In genomic region chr13:111203742-111204386, GRCh38 we compare ENCODE assay signal across 9 cellular contexts.
A peak's percentile ranks its signal among the peaks of the same experiment; 100 is the strongest.
DNase-seq lines count a peak whose midpoint lies in the region; ATAC-seq, FAIRE-seq and TF ChIP-seq lines count a peak whose summit lies in the region.
"Had no signal": no experiment of that assay in that cellular context is flagged by ENCODE, and none has a peak within 500 bp of the region (broad histone marks: within the 10 kb centered on the region; RNA-seq: fewer than 3 reads in every experiment).

No MANE protein-coding gene starts in this region.

- no peak overlapping the region for H3K4me3 Mint-ChIP-seq in progenitor cell of endocrine pancreas (ENCODE audit: low read depth)

- H3K9me3 ChIP-seq in esophagus squamous epithelium (no peaks in the 10 kb centered on the region), MG63 (no peaks in the 10 kb centered on the region)

- H3K4me3 ChIP-seq in GM06990 (replicated peaks; ENCODE audit: low read depth, low read length) = 0 out of 2 replicates have a peak overlapping the region, but pooled peaks have one; percentile 2
- peak overlapping the region in 3 of 4 donors; percentile 5 to 39 (median 20) for H3K4me3 ChIP-seq in esophagus squamous epithelium
- no peak overlapping the region for H3K4me3 ChIP-seq in MG63

- peak; percentile 37 for ATAC-seq in HG03175 (IDR thresholded peaks at IDR 0.05; ENCODE audit: unreplicated experiment)

- peaks cover 8 to 57% (median 25%) of the 10 kb centered on the region in 3 donors for H3K4me1 ChIP-seq in esophagus squamous epithelium

- H3K27ac Mint-ChIP-seq in progenitor cell of endocrine pancreas = peak overlapping the region; percentile 58

- no peaks in the 10 kb centered on the region for H3K9me3 Mint-ChIP-seq in progenitor cell of endocrine pancreas (ENCODE audit: low read depth)

- H3K36me3 ChIP-seq in GM06990 (ENCODE audit: control insufficient read depth, insufficient read depth, low read length) (peaks cover 12% of the 10 kb centered on the region), esophagus squamous epithelium (peaks cover 0 to 21% (median 0%) of the 10 kb centered on the region in 3 donors), MG63 (no peaks in the 10 kb centered on the region; the same call in none of the 2 replicates)

- peak overlapping the region in 3 of 4 donors; percentile 48 to 70 (median 68) for H3K27ac ChIP-seq in esophagus squamous epithelium

- intact Hi-C loops in esophagus squamous epithelium (cut with DNase I) = no loop called here

- H3K27me3 ChIP-seq in GM06990 (replicated peaks; ENCODE audit: control insufficient read depth, insufficient read depth, low read length) (no peaks in the 10 kb centered on the region), esophagus squamous epithelium (no peaks in the 10 kb centered on the region), MG63 (no peaks in the 10 kb centered on the region)

- no peak for TF ChIP-seq POLR2A in esophagus squamous epithelium (IDR thresholded peaks at IDR 0.05)

- H3K27me3 Mint-ChIP-seq in progenitor cell of endocrine pancreas = no peaks in the 10 kb centered on the region

- WGBS in esophagus squamous epithelium, 2 donors = 32 to 55% methylated on average over 7 to 11 of the region's 11 CpGs

- TF ChIP-seq CTCF in GM06990 (IDR thresholded peaks at IDR 0.05; ENCODE audit: insufficient read depth, low read length, poor library complexity, severe bottlenecking) (no peak), esophagus squamous epithelium (IDR thresholded peaks at IDR 0.05) (no peak), progenitor cell of endocrine pancreas (IDR thresholded peaks at IDR 0.05; ENCODE audit: unreplicated experiment) (no peak)

- peaks cover 12% of the 10 kb centered on the region for H3K36me3 Mint-ChIP-seq in progenitor cell of endocrine pancreas (ENCODE audit: insufficient read depth)

- H3K4me1 Mint-ChIP-seq in progenitor cell of endocrine pancreas (ENCODE audit: low read depth) = peaks cover 12% of the 10 kb centered on the region

- DNase-seq in GM06990 (ENCODE audit: extremely low read depth, insufficient read length) (no peak), esophagus squamous epithelium (lab: John Stamatoyannopoulos, UW) (no peak), progenitor cell of endocrine pancreas (ENCODE audit: low spot score, unreplicated experiment) (no peak), frontal cortex (ENCODE audit: low spot score in 2 of 2) (no peak), MG63 (no peak), NCI-H2107 treated with DMSO at 0.1 percent for 48 hours (lab: John Stamatoyannopoulos, UW; ENCODE audit: unreplicated experiment) (no peak), Kasumi-1 (lab: John Stamatoyannopoulos, UW) (no peak)
- DNase-seq: NCI-H526 had no signal

- no peak for FAIRE-seq in frontal cortex (lab: Jason Lieb, UNC)
